ENCODE assay signal across 14 cellular contexts in genomic region chr11:73585834-73586575, GRCh38. TPM values are rescaled to one million over a fixed set of nuclear protein-coding genes. Genes with fewer than 3 reads are reported as not detected.
DNase-seq lines count a peak whose midpoint lies in the region; ATAC-seq and TF ChIP-seq lines count a peak whose summit lies in the region.
"Had no signal": no experiment of that assay in that cellular context is flagged by ENCODE, and none has a peak within 500 bp of the region (broad histone marks: within the 10 kb centered on the region; RNA-seq: fewer than 3 reads in every experiment).

No MANE protein-coding gene starts in this region.

- H3K4me3 ChIP-seq in foreskin fibroblast (ENCODE audit: low read depth in 1 of 2, low read length in 2 of 2) (no peak overlapping the region), ascending aorta (no peak overlapping the region), MM.1S (ENCODE audit: low read length) (no peak overlapping the region)

- H3F3A ChIP-seq in MM.1S (ENCODE audit: insufficient read depth, low read length) = no peaks in the 10 kb centered on the region

- H3K27me3 ChIP-seq in ascending aorta = no peaks in the 10 kb centered on the region
- H3K27me3 ChIP-seq in MM.1S (replicated peaks; ENCODE audit: insufficient read depth, low read length) = no peaks in the 10 kb centered on the region

- DNase-seq in AG20443 (ENCODE audit: low spot score) (peak; percentile 44), HT1080 (ENCODE audit: low read depth) (peak; percentile 68), amniotic stem cell (lab: John Stamatoyannopoulos, UW) (peak; percentile 7), foreskin fibroblast (peak; percentile 75 to 82), DMS153 treated with DMSO at 0.1 percent for 48 hours (lab: John Stamatoyannopoulos, UW; ENCODE audit: unreplicated experiment) (no peak), ascending aorta (ENCODE audit: low spot score in 2 of 2) (no peak), MM.1S (no peak)
- DNase-seq: GDM1, NCI-H1930, NCI-H446 treated with DMSO at 0.1 percent for 48 hours, SHP77 treated with DMSO at 0.1 percent for 48 hours, T-helper 17 cell had no signal

- no peak overlapping the region for H3K9ac ChIP-seq in MM.1S (ENCODE audit: low read length)

- H4K20me1 ChIP-seq in MM.1S (ENCODE audit: insufficient read depth, low read length) = no peaks in the 10 kb centered on the region

- intact Hi-C loops in ascending aorta (cut with DNase I) = no loop called here

- H3K79me2 ChIP-seq in MM.1S (ENCODE audit: low read length) = peaks cover 8% of the 10 kb centered on the region; the same call in 1 of the 2 replicates

- H3K9me3 ChIP-seq in ascending aorta (no peaks in the 10 kb centered on the region), MM.1S (replicated peaks; ENCODE audit: insufficient read depth, low read length) (no peaks in the 10 kb centered on the region)

- H3K4me1 ChIP-seq in ascending aorta = no peaks in the 10 kb centered on the region
- no peaks in the 10 kb centered on the region for H3K4me1 ChIP-seq in MM.1S (ENCODE audit: low read length)

- ATAC-seq in GM19452 (IDR thresholded peaks at IDR 0.05; ENCODE audit: unreplicated experiment) = no peak
- ATAC-seq: activated T-helper 17 cell treated with anti-CD3 and anti-CD28 coated beads, Interleukin-2, amount 50 U/mL, for 72 hours; T-helper 17 cell had no signal

- H3K4me2 ChIP-seq in MM.1S (ENCODE audit: low read depth, low read length) = no peak overlapping the region

- no peak overlapping the region for H3K27ac ChIP-seq in ascending aorta
- no peak overlapping the region for H3K27ac ChIP-seq in MM.1S (ENCODE audit: low read length)

- no peaks in the 10 kb centered on the region for H3K36me3 ChIP-seq in ascending aorta
- H3K36me3 ChIP-seq in MM.1S (replicated peaks; ENCODE audit: insufficient read depth, low read length) = no peaks in the 10 kb centered on the region

- TF ChIP-seq CTCF in foreskin fibroblast (IDR thresholded peaks at IDR 0.05; ENCODE audit: low read depth, low read length) (no peak), ascending aorta (IDR thresholded peaks at IDR 0.05) (no peak), MM.1S (IDR thresholded peaks at IDR 0.05; ENCODE audit: low read length) (no peak)

- H3K9me2 ChIP-seq in MM.1S (replicated peaks; ENCODE audit: insufficient read depth, low read length) = no peaks in the 10 kb centered on the region

- H2AFZ ChIP-seq in MM.1S (ENCODE audit: low read length) = no peak overlapping the region

RNA-seq across cellular contexts. Expression of gene FAM168A, which starts 11.9 kb away (rescaled TPM):
- 17.1 and 20.3 TPM in 2 replicates for total RNA-seq in HT1080 (2014; rRNA removed; shearing (Covaris generic))
- 15.4 and 19.8 TPM in 2 replicates for polyA plus RNA-seq in HT1080 (2015; cell fraction: cytosol; rRNA removed)
- polyA plus RNA-seq in HT1080 (2015; cell fraction: nucleus; rRNA removed) = 29.4 and 31.3 TPM in 2 replicates
- total RNA-seq in ascending aorta = 44.1 TPM

Comparison
In these comparisons a context has a peak if more than half of its experiments do, and no peak if none do; other contexts are left out.
1. DNase-seq: peak in AG20443 (single experiment), HT1080 (single experiment), amniotic stem cell (single experiment) and foreskin fibroblast (2 of 2); none in DMS153 treated with DMSO at 0.1 percent for 48 hours (single experiment), ascending aorta (0 of 2) and MM.1S (single experiment).